ENCODE assay signal across 22 cellular contexts in the genomic region with DNA sequence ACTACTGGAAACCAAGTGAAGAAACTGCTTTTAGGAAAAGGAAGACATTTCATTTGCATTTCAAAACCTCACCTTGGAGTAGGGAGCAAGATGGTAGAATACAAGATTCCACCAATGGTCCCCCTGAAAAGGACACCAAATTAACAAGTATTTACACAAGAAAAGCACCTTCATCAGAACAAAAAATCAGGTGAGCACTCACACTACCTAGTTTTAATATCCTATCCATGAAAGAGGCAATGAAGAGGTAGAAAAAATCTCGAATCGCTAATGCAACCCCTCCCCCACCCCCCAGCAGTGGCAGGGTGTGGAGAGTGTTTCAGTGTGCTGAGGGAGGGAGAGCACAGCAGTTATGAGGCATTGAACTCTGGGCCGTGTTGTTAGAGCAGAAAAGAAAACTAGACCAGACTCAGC.
"Had no signal": no experiment of that assay in that cellular context is flagged by ENCODE, and none has a peak within 500 bp of the region (broad histone marks: within the 10 kb centered on the region; RNA-seq: fewer than 3 reads in every experiment).

No MANE protein-coding gene starts in this region.

- H3K4me1 ChIP-seq: heart left ventricle, left lung, lower lobe of right lung, neural progenitor cell, right atrium auricular region, spleen, tibial nerve had no signal

- H3K27ac Mint-ChIP-seq: activated naive CD4-positive, alpha-beta T cell treated with anti-CD3 and anti-CD28 coated beads, Interleukin-2, amount 10 ng/mL, durations not matched to agents 7 days and 5 days; activated naive CD8-positive, alpha-beta T cell treated with anti-CD3 and anti-CD28 coated beads, Interleukin-2, amount 10 ng/mL, durations not matched to agents 7 days and 5 days; activated T-helper 1 cell treated with anti-CD3 and anti-CD28 coated beads, Interleukin-12 subunit alpha, Interleukin-12 subunit beta, Interleukin-2, Interleukin-4 antibody, amounts not matched to agents 30 ng/mL and 10 ng/mL and 1 ng/mL, durations not matched to agents 14 hours and 24 hours and 36 hours; effector memory CD8-positive, alpha-beta T cell; neural progenitor cell had no signal

- H3K36me3 Mint-ChIP-seq: activated naive CD4-positive, alpha-beta T cell treated with anti-CD3 and anti-CD28 coated beads, Interleukin-2, amount 10 ng/mL, durations not matched to agents 7 days and 5 days; activated naive CD8-positive, alpha-beta T cell treated with anti-CD3 and anti-CD28 coated beads, Interleukin-2, amount 10 ng/mL, durations not matched to agents 7 days and 5 days; neural progenitor cell had no signal

- H3K4me2 ChIP-seq: neural progenitor cell had no signal

- H2AFZ ChIP-seq: neural progenitor cell had no signal

- H3K27me3 ChIP-seq: brain microvascular endothelial cell, heart left ventricle, left lung, neural progenitor cell, right atrium auricular region, spleen, tibial nerve had no signal

- H3K4me1 Mint-ChIP-seq: activated naive CD4-positive, alpha-beta T cell treated with anti-CD3 and anti-CD28 coated beads, Interleukin-2, amount 10 ng/mL, durations not matched to agents 7 days and 5 days; activated naive CD8-positive, alpha-beta T cell treated with anti-CD3 and anti-CD28 coated beads, Interleukin-2, amount 10 ng/mL, durations not matched to agents 7 days and 5 days; neural progenitor cell had no signal

- H3K9me3 ChIP-seq: left lung, lower lobe of right lung, right atrium auricular region, tibial nerve had no signal

- ATAC-seq: effector memory CD8-positive, alpha-beta T cell; heart left ventricle; left lung; lower lobe of right lung; natural killer cell had no signal

- H3K4me3 ChIP-seq: heart left ventricle, left lung, lower lobe of right lung, neural progenitor cell, right atrium auricular region, spleen, tibial nerve had no signal

- H3K9me3 Mint-ChIP-seq: activated naive CD4-positive, alpha-beta T cell treated with anti-CD3 and anti-CD28 coated beads, Interleukin-2, amount 10 ng/mL, durations not matched to agents 7 days and 5 days; neural progenitor cell had no signal

- H3K27me3 Mint-ChIP-seq: activated naive CD4-positive, alpha-beta T cell treated with anti-CD3 and anti-CD28 coated beads, Interleukin-2, amount 10 ng/mL, durations not matched to agents 7 days and 5 days; activated naive CD8-positive, alpha-beta T cell treated with anti-CD3 and anti-CD28 coated beads, Interleukin-2, amount 10 ng/mL, durations not matched to agents 7 days and 5 days; effector memory CD8-positive, alpha-beta T cell had no signal

- H3K4me3 Mint-ChIP-seq: activated naive CD4-positive, alpha-beta T cell treated with anti-CD3 and anti-CD28 coated beads, Interleukin-2, amount 10 ng/mL, durations not matched to agents 7 days and 5 days; activated naive CD8-positive, alpha-beta T cell treated with anti-CD3 and anti-CD28 coated beads, Interleukin-2, amount 10 ng/mL, durations not matched to agents 7 days and 5 days; activated T-helper 1 cell treated with anti-CD3 and anti-CD28 coated beads, Interleukin-12 subunit alpha, Interleukin-12 subunit beta, Interleukin-2, Interleukin-4 antibody, amounts not matched to agents 30 ng/mL and 10 ng/mL and 1 ng/mL, durations not matched to agents 14 hours and 24 hours and 36 hours; effector memory CD8-positive, alpha-beta T cell; natural killer cell; neural progenitor cell had no signal

- H3K9ac ChIP-seq: neural progenitor cell had no signal

- DNase-seq: activated CD4-positive, alpha-beta T cell treated with anti-CD3 and anti-CD28 coated beads for 48 hours; activated CD4-positive, alpha-beta T cell treated with anti-CD3 and anti-CD28 coated beads, Interleukin-2, amount 50 U/mL, for 48 hours; activated CD8-positive, alpha-beta memory T cell treated with anti-CD3 and anti-CD28 coated beads for 24 hours; activated effector memory CD4-positive, alpha-beta T cell treated with anti-CD3 and anti-CD28 coated beads, Interleukin-2, amount 50 U/mL, for 16 hours; activated naive CD4-positive, alpha-beta T cell treated with anti-CD3 and anti-CD28 coated beads, Interleukin-2, amount 10 ng/mL, durations not matched to agents 7 days and 5 days; activated naive CD8-positive, alpha-beta T cell treated with anti-CD3 and anti-CD28 coated beads, Interleukin-2, amount 10 ng/mL, durations not matched to agents 7 days and 5 days; brain microvascular endothelial cell; cortex of kidney; effector memory CD8-positive, alpha-beta T cell; heart left ventricle; hypothalamus; left lung; lower lobe of right lung; mesendoderm; natural killer cell; spleen; stimulated activated CD4-positive, alpha-beta T cell treated with anti-CD3 and anti-CD28 coated beads, Interleukin-2, amount 100 ng/mL, for 48 hours; stimulated activated naive CD4-positive, alpha-beta T cell treated with Interleukin-2 at 50 U/mL for 16 hours had no signal

- H3K36me3 ChIP-seq: brain microvascular endothelial cell, heart left ventricle, left lung, lower lobe of right lung, neural progenitor cell, right atrium auricular region, spleen, tibial nerve had no signal

- H3K27ac ChIP-seq: brain microvascular endothelial cell, heart left ventricle, left lung, lower lobe of right lung, neural progenitor cell, right atrium auricular region, spleen, tibial nerve had no signal
